1 cellular context compared by ENCODE assay signal in the genomic region with DNA sequence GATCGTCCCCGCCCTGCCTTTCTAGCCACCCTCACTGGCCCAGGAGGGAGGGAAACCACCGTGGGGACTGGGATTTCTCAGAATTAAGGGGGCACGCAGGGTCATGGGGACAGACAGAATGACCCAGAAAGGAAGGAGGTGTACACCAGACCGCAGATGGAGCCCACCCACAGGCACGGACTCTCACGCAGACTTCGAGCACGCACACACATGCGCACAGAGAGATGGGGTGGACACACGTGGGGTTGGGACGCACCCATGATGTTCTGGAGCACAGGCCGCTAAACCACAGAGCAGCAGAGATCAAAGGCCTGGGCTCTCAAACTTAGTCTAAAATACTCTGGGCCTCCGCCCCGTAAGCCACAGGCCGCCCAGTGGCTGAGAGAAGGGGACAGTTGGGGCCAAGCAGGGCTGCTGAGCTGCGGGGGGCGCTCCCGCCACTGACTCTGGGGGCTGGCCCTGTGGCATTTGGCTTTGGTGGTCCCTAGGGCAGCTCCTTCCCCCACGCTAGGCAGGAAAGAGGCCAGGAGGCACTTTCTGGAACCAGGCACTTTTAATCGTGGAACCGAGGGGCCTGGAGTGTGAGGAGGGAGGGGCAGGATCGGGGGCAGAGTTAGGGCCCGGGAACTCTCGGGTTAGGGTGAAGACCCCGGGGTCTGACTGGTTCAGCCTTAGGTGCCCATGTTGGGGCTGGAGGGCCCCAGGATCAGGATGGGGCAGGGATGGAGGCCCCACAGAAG.
TF ChIP-seq lines count a peak whose summit lies in the region.

No MANE protein-coding gene starts in this region.

TF ChIP-seq in SK-N-SH, 30 proteins besides CTCF, POLR2A, EP300 and RAD21 (continued from another document):
- no peak for TF ChIP-seq ZBTB33 (IDR thresholded peaks at IDR 0.05; ENCODE audit: borderline replicate concordance, low read depth)
- TF ChIP-seq FOSL2 (IDR thresholded peaks at IDR 0.05; ENCODE audit: borderline replicate concordance, low read depth), result no peak
- no peak for TF ChIP-seq USF2 (IDR thresholded peaks at IDR 0.05; ENCODE audit: borderline replicate concordance, low read depth, low read length)
- TF ChIP-seq RCOR1 (IDR thresholded peaks at IDR 0.05; ENCODE audit: low read length), result no peak
- no peak for TF ChIP-seq FOXJ3 (CRISPR knock-in tag; IDR thresholded peaks at IDR 0.05)
- no peak for TF ChIP-seq REST (IDR thresholded peaks at IDR 0.05; ENCODE audit: low read depth, low read length)
- no peak for TF ChIP-seq POLR2AphosphoS5 (IDR thresholded peaks at IDR 0.05; ENCODE audit: low read depth, low read length)
- no peak for TF ChIP-seq ELF1 (IDR thresholded peaks at IDR 0.05)
